ENCODE assay signal across 20 cellular contexts in genomic region chr10:131198401-131198800, GRCh38.
DNase-seq lines count a peak whose midpoint lies in the region; ATAC-seq, FAIRE-seq and TF ChIP-seq lines count a peak whose summit lies in the region.
"Had no signal": no experiment of that assay in that cellular context is flagged by ENCODE, and none has a peak within 500 bp of the region (broad histone marks: within the 10 kb centered on the region; RNA-seq: fewer than 3 reads in every experiment).

No MANE protein-coding gene starts in this region.

- FAIRE-seq in kidney (lab: Jason Lieb, UNC) (no peak), HepG2 (lab: Jason Lieb, UNC) (no peak)
- FAIRE-seq: K562 had no signal

- TF ChIP-seq EP300 in HepG2 (IDR thresholded peaks at IDR 0.05; ENCODE audit: low read depth in 2 of 2, low read length in 2 of 2), result no peak
- TF ChIP-seq EP300 in HepG2 (CRISPR knock-in tag; IDR thresholded peaks at IDR 0.05; ENCODE audit: borderline replicate concordance), result no peak

- no peaks in the 10 kb centered on the region for H3K79me2 ChIP-seq in HepG2 (ENCODE audit: insufficient read depth, low read length)

- H3K4me1 ChIP-seq in kidney (ENCODE audit: control insufficient read depth in 1 of 2, insufficient read depth in 1 of 2, low read depth in 1 of 2, low read length in 2 of 2) (no peaks in the 10 kb centered on the region), aorta (ENCODE audit: control insufficient read depth in 1 of 2, insufficient read depth in 2 of 2, low read length in 2 of 2) (no peaks in the 10 kb centered on the region), HepG2 (ENCODE audit: insufficient read depth, low read length) (no peaks in the 10 kb centered on the region)
- H3K4me1 ChIP-seq: HAP-1 had no signal

- no peaks in the 10 kb centered on the region for H3K27me3 ChIP-seq in aorta (ENCODE audit: control insufficient read depth in 1 of 2, insufficient read depth in 2 of 2, low read length in 1 of 2)
- H3K27me3 ChIP-seq in HepG2 (ENCODE audit: control insufficient read depth in 1 of 2, insufficient read depth in 2 of 2, low read length in 2 of 2), result peaks cover 1 to 36% of the 10 kb centered on the region in 2 experiments

- H4K20me1 ChIP-seq in HepG2 (ENCODE audit: insufficient read depth, low read length), result no peaks in the 10 kb centered on the region

- 83 to 84% methylated on average over 10 of the region's 10 CpGs for WGBS in aorta, 2 donors
- 33% methylated on average over 3 of the region's 10 CpGs for WGBS in HepG2 (ENCODE audit: low lambda C conversion rate)

- no peaks in the 10 kb centered on the region for H3K4me1 Mint-ChIP-seq in stimulated activated naive CD8-positive, alpha-beta T cell treated with anti-CD3 and anti-CD28 coated beads, Interleukin-15, amount 100 ng/mL, for 72 hours

- peaks cover 0 to under 1% of the 10 kb centered on the region in 2 donors for H3K9me3 Mint-ChIP-seq in stimulated activated naive CD8-positive, alpha-beta T cell treated with anti-CD3 and anti-CD28 coated beads, Interleukin-15, amount 100 ng/mL, for 72 hours
- H3K9me3 Mint-ChIP-seq: CD4-positive, alpha-beta T cell had no signal

- H2AFZ ChIP-seq in HepG2 (ENCODE audit: low read length), result no peak overlapping the region

- no peak overlapping the region for H3K27ac ChIP-seq in kidney (ENCODE audit: low read depth in 2 of 2, low read length in 2 of 2)
- no peak overlapping the region for H3K27ac ChIP-seq in aorta (ENCODE audit: low read depth in 1 of 2, low read length in 2 of 2)
- no peak overlapping the region for H3K27ac ChIP-seq in HepG2 (ENCODE audit: extremely low read length, insufficient read depth, low read length)

- CTCF ChIA-PET in HepG2 (lab: Yijun Ruan, JAX; ENCODE audit: low intra/inter-chr PET ratio, low total read pairs), result no interaction called here

- TF ChIP-seq RAD21 in HepG2 (CRISPR knock-in tag; IDR thresholded peaks at IDR 0.05), result no peak

- no peak overlapping the region for H3K4me3 Mint-ChIP-seq in stimulated activated naive CD8-positive, alpha-beta T cell treated with anti-CD3 and anti-CD28 coated beads, Interleukin-15, amount 100 ng/mL, for 72 hours
- H3K4me3 Mint-ChIP-seq: CD4-positive, alpha-beta T cell had no signal

- intact Hi-C loops in kidney (cut with DNase I), result no loop called here
- intact Hi-C loops in posterior vena cava (cut with DNase I), result no loop called here
- intact Hi-C loops in aorta (cut with DNase I), result no loop called here
- intact Hi-C loops in HepG2 (cut with micrococcal nuclease; ENCODE audit: unreplicated experiment), result no loop called here

- BruUV-seq in HepG2 (replicated peaks; lab: Mats Ljungman, UMichigan), result no TSS peak

- TF ChIP-seq CTCF in kidney (IDR thresholded peaks at IDR 0.05; ENCODE audit: borderline replicate concordance, extremely low read depth, insufficient read depth) (no peak), HepG2 (CRISPR knock-in tag; IDR thresholded peaks at IDR 0.05) (no peak)

- H3K9ac ChIP-seq in kidney (ENCODE audit: low read length in 2 of 2) (no peak overlapping the region), HepG2 (ENCODE audit: insufficient read depth, low read depth, low read length) (no peak overlapping the region)

- H3K4me3 ChIP-seq in kidney (ENCODE audit: low read length in 2 of 2) (no peak overlapping the region), aorta (ENCODE audit: low read length in 2 of 2) (no peak overlapping the region), HepG2 (replicated peaks in 1 of 3; ENCODE audit: insufficient read depth in 1 of 3, low read depth in 2 of 3, low read length in 3 of 3) (no peak overlapping the region)
- H3K4me3 ChIP-seq: HAP-1, K562 had no signal

- H3K27ac Mint-ChIP-seq in stimulated activated naive CD8-positive, alpha-beta T cell treated with anti-CD3 and anti-CD28 coated beads, Interleukin-15, amount 100 ng/mL, for 72 hours, result no peak overlapping the region
- H3K27ac Mint-ChIP-seq: CD4-positive, alpha-beta T cell had no signal

- in situ Hi-C loops in HepG2 (cut with HindIII; ENCODE audit: extremely low pct_ligation_motif_present, low pct_unique_long_range_greater_than_20kb), result no loop called here

- POLR2A ChIA-PET in HepG2 (lab: Yijun Ruan, JAX), result no interaction called here

- no peak for TF ChIP-seq POLR2A in HepG2 (IDR thresholded peaks at IDR 0.05; ENCODE audit: insufficient read depth in 1 of 2, low read depth in 2 of 2, low read length in 2 of 2)

- ATAC-seq in stimulated activated naive CD8-positive, alpha-beta T cell treated with anti-CD3 and anti-CD28 coated beads, Interleukin-15, amount 100 ng/mL, for 72 hours, result peak; percentile 7
- ATAC-seq in stimulated activated naive CD8-positive, alpha-beta T cell treated with anti-CD3 and anti-CD28 coated beads, Interleukin-15, Interleukin-2, amounts not matched to agents 100 U/mL and 50 U/mL, for 24 hours, result no peak
- ATAC-seq in aorta (ENCODE audit: low FRiP score) (peak; percentile 12), HepG2 (no peak), GM18861 (IDR thresholded peaks at IDR 0.05; ENCODE audit: unreplicated experiment) (no peak)
- ATAC-seq: K562 had no signal

- H3K4me2 ChIP-seq in HepG2 (ENCODE audit: low read depth, low read length), result no peak overlapping the region

- peaks cover 41% of the 10 kb centered on the region for H3K27me3 Mint-ChIP-seq in stimulated activated naive CD8-positive, alpha-beta T cell treated with anti-CD3 and anti-CD28 coated beads, Interleukin-15, amount 100 ng/mL, for 72 hours

- H3K36me3 ChIP-seq in kidney (ENCODE audit: control insufficient read depth in 1 of 2, insufficient read depth in 2 of 2, low read length in 2 of 2) (no peaks in the 10 kb centered on the region), aorta (ENCODE audit: control insufficient read depth in 1 of 2, insufficient read depth in 2 of 2, low read length in 1 of 2) (no peaks in the 10 kb centered on the region), HepG2 (replicated peaks in 1 of 2; ENCODE audit: control insufficient read depth in 1 of 2, insufficient read depth in 2 of 2, low read length in 2 of 2) (no peaks in the 10 kb centered on the region)
- H3K36me3 ChIP-seq: HAP-1 had no signal

- DNase-seq in stimulated activated naive CD8-positive, alpha-beta T cell treated with anti-CD3 and anti-CD28 coated beads, Interleukin-15, amount 100 ng/mL, for 72 hours, result no peak
- DNase-seq in stimulated activated naive CD8-positive, alpha-beta T cell treated with anti-CD3 and anti-CD28 coated beads, Interleukin-15, Interleukin-2, amounts not matched to agents 100 U/mL and 50 U/mL, for 24 hours, result no peak
- peak; percentile 25 for DNase-seq in kidney
- DNase-seq in posterior vena cava (ENCODE audit: low spot score), result peak; percentile 45
- peak in 1 of 2 donors; percentile 45 for DNase-seq in aorta
- DNase-seq in cerebellum (ENCODE audit: low spot score), result no peak
- no peak for DNase-seq in HepG2 (ENCODE audit: low spot score)
- DNase-seq: ACHN, AML-193, Calu3, MV-4-11, NCI-H1417, NCI-H1930, NCI-H446, NCI-H69, SIG-M5 had no signal

- H3K9me3 ChIP-seq in kidney (ENCODE audit: control insufficient read depth in 1 of 2, low read length in 2 of 2), result peaks cover 0 to 2% of the 10 kb centered on the region in 2 donors
- H3K9me3 ChIP-seq in aorta (ENCODE audit: control insufficient read depth, low read length), result peaks cover 2% of the 10 kb centered on the region
- H3K9me3 ChIP-seq in HepG2 (ENCODE audit: low read length), result no peaks in the 10 kb centered on the region
- H3K9me3 ChIP-seq: HAP-1 had no signal

TF ChIP-seq in HepG2, 621 proteins besides CTCF, POLR2A, EP300 and RAD21 (continues in another document):
- no peak for TF ChIP-seq FOSL1 (CRISPR knock-in tag; IDR thresholded peaks at IDR 0.05; ENCODE audit: borderline replicate concordance)
- TF ChIP-seq PHF21A (CRISPR knock-in tag; IDR thresholded peaks at IDR 0.05), result no peak
- no peak for TF ChIP-seq PAWR (CRISPR knock-in tag; IDR thresholded peaks at IDR 0.05; ENCODE audit: borderline replicate concordance)
- TF ChIP-seq ZNF607 (CRISPR knock-in tag; IDR thresholded peaks at IDR 0.05; ENCODE audit: borderline replicate concordance), result no peak
- TF ChIP-seq, protein P1, sequence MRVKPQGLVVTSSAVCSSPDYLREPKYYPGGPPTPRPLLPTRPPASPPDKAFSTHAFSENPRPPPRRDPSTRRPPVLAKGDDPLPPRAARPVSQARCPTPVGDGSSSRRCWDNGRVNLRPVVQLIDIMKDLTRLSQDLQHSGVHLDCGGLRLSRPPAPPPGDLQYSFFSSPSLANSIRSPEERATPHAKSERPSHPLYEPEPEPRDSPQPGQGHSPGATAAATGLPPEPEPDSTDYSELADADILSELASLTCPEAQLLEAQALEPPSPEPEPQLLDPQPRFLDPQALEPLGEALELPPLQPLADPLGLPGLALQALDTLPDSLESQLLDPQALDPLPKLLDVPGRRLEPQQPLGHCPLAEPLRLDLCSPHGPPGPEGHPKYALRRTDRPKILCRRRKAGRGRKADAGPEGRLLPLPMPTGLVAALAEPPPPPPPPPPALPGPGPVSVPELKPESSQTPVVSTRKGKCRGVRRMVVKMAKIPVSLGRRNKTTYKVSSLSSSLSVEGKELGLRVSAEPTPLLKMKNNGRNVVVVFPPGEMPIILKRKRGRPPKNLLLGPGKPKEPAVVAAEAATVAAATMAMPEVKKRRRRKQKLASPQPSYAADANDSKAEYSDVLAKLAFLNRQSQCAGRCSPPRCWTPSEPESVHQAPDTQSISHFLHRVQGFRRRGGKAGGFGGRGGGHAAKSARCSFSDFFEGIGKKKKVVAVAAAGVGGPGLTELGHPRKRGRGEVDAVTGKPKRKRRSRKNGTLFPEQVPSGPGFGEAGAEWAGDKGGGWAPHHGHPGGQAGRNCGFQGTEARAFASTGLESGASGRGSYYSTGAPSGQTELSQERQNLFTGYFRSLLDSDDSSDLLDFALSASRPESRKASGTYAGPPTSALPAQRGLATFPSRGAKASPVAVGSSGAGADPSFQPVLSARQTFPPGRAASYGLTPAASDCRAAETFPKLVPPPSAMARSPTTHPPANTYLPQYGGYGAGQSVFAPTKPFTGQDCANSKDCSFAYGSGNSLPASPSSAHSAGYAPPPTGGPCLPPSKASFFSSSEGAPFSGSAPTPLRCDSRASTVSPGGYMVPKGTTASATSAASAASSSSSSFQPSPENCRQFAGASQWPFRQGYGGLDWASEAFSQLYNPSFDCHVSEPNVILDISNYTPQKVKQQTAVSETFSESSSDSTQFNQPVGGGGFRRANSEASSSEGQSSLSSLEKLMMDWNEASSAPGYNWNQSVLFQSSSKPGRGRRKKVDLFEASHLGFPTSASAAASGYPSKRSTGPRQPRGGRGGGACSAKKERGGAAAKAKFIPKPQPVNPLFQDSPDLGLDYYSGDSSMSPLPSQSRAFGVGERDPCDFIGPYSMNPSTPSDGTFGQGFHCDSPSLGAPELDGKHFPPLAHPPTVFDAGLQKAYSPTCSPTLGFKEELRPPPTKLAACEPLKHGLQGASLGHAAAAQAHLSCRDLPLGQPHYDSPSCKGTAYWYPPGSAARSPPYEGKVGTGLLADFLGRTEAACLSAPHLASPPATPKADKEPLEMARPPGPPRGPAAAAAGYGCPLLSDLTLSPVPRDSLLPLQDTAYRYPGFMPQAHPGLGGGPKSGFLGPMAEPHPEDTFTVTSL (CRISPR knock-in tag; IDR thresholded peaks at IDR 0.05; ENCODE audit: borderline replicate concordance), result no peak

Comparison
In these comparisons a context has a peak if more than half of its experiments do, and no peak if none do; other contexts are left out.
1. ATAC-seq: peak in stimulated activated naive CD8-positive, alpha-beta T cell treated with anti-CD3 and anti-CD28 coated beads, Interleukin-15, amount 100 ng/mL, for 72 hours (single experiment) and aorta (single experiment); none in stimulated activated naive CD8-positive, alpha-beta T cell treated with anti-CD3 and anti-CD28 coated beads, Interleukin-15, Interleukin-2, amounts not matched to agents 100 U/mL and 50 U/mL, for 24 hours (single experiment), HepG2 (single experiment) and GM18861 (single experiment).
2. DNase-seq: peak in kidney (single experiment) and posterior vena cava (single experiment); none in stimulated activated naive CD8-positive, alpha-beta T cell treated with anti-CD3 and anti-CD28 coated beads, Interleukin-15, amount 100 ng/mL, for 72 hours (0 of 2), stimulated activated naive CD8-positive, alpha-beta T cell treated with anti-CD3 and anti-CD28 coated beads, Interleukin-15, Interleukin-2, amounts not matched to agents 100 U/mL and 50 U/mL, for 24 hours (single experiment), cerebellum (single experiment) and HepG2 (single experiment).